In genomic region chr1:146376708-146377496, GRCh38 we compare ENCODE assay signal across 1 cellular context.
A peak's percentile ranks its signal among the peaks of the same experiment; 100 is the strongest.
TF ChIP-seq lines count a peak whose summit lies in the region.

No MANE protein-coding gene starts in this region.

TF ChIP-seq in HEK293, 187 proteins besides CTCF, POLR2A, EP300 and RAD21 (continued from another document and continues in another):
- TF ChIP-seq AEBP2 (tag by site-specific recombination; IDR thresholded peaks at IDR 0.05; ENCODE audit: borderline replicate concordance) (0 out of 2 replicates have a peak, but pooled peaks have one; percentile 25), ZFP37 (tag by site-specific recombination; IDR thresholded peaks at IDR 0.05) (peak; percentile 94), ZNF354C (tag by site-specific recombination; IDR thresholded peaks at IDR 0.05; ENCODE audit: borderline replicate concordance, low read depth) (peak; percentile 58; the same call in 1 of the 2 replicates), ZNF2 (tag by site-specific recombination; IDR thresholded peaks at IDR 0.05) (peak; percentile 95), ZNF629 (tag by site-specific recombination; IDR thresholded peaks at IDR 0.05) (peak; percentile 80), PRDM2 (tag by site-specific recombination; IDR thresholded peaks at IDR 0.05; ENCODE audit: borderline replicate concordance) (0 out of 2 replicates have a peak, but pooled peaks have one; percentile 18), MZF1 (tag by site-specific recombination; IDR thresholded peaks at IDR 0.05; ENCODE audit: borderline replicate concordance) (peak; percentile 91), ZBTB20 (tag by site-specific recombination; IDR thresholded peaks at IDR 0.05) (peak; percentile 87), ZNF362 (tag by site-specific recombination; IDR thresholded peaks at IDR 0.05) (peak; percentile 97), ZNF623 (tag by site-specific recombination; IDR thresholded peaks at IDR 0.05) (peak; percentile 25; the same call in 1 of the 2 replicates), ZSCAN5A (tag by site-specific recombination; IDR thresholded peaks at IDR 0.05) (peak; percentile 62; the same call in 1 of the 2 replicates), SETDB1 (IDR thresholded peaks at IDR 0.05; ENCODE audit: insufficient read length, low read length) (peak; percentile 20), ZNF24 (tag by site-specific recombination; IDR thresholded peaks at IDR 0.05) (peak; percentile 73), ZNF768 (tag by site-specific recombination; IDR thresholded peaks at IDR 0.05) (peak; percentile 16; the same call in 1 of the 2 replicates), ZNF366 (tag by site-specific recombination; conservative IDR thresholded peaks at IDR 0.05) (peak; percentile 95), ZNF600 (tag by site-specific recombination; IDR thresholded peaks at IDR 0.05) (peak; percentile 86; the same call in 1 of the 2 replicates), ZNF596 (tag by site-specific recombination; IDR thresholded peaks at IDR 0.05) (peak; percentile 92), ZNF146 (tag by site-specific recombination; IDR thresholded peaks at IDR 0.05) (peak; percentile 26; the same call in 1 of the 2 replicates), ZNF324 (tag by site-specific recombination; IDR thresholded peaks at IDR 0.05) (0 out of 2 replicates have a peak, but pooled peaks have one; percentile 28), ZNF561 (tag by site-specific recombination; IDR thresholded peaks at IDR 0.05; ENCODE audit: borderline replicate concordance) (peak; percentile 82), TRIM28 (IDR thresholded peaks at IDR 0.05; ENCODE audit: borderline replicate concordance, low read length) (peak; percentile 42; the same call in 1 of the 2 replicates), ZXDB (tag by site-specific recombination; IDR thresholded peaks at IDR 0.05) (peak; percentile 96), ZNF544 (tag by site-specific recombination; IDR thresholded peaks at IDR 0.05) (peak; percentile 64; the same call in 1 of the 2 replicates), ZSCAN30 (tag by site-specific recombination; IDR thresholded peaks at IDR 0.05) (peak; percentile 97), PRDM10 (tag by site-specific recombination; IDR thresholded peaks at IDR 0.05) (peak; percentile 91), ZNF692 (tag by site-specific recombination; IDR thresholded peaks at IDR 0.05) (peak; percentile 52; the same call in 1 of the 2 replicates), ZBTB11 (tag by site-specific recombination; conservative IDR thresholded peaks at IDR 0.05; ENCODE audit: low read depth) (peak; percentile 71), KLF17 (tag by site-specific recombination; IDR thresholded peaks at IDR 0.05) (peak; percentile 61; the same call in 1 of the 2 replicates), ZNF23 (tag by site-specific recombination; IDR thresholded peaks at IDR 0.05; ENCODE audit: borderline replicate concordance) (peak; percentile 31; the same call in 1 of the 2 replicates), ZNF501 (tag by site-specific recombination; IDR thresholded peaks at IDR 0.05) (peak; percentile 97), GLI4 (tag by site-specific recombination; IDR thresholded peaks at IDR 0.05) (peak; percentile 80; the same call in 1 of the 2 replicates), BCL11B (tag by site-specific recombination; IDR thresholded peaks at IDR 0.05; ENCODE audit: low read depth) (peak; percentile 59), ZNF639 (tag by site-specific recombination; IDR thresholded peaks at IDR 0.05) (0 out of 2 replicates have a peak, but pooled peaks have one; percentile 23), ZNF184 (tag by site-specific recombination; IDR thresholded peaks at IDR 0.05) (0 out of 2 replicates have a peak, but pooled peaks have one; percentile 15)
